29 cellular contexts compared by ENCODE assay signal in the genomic region with DNA sequence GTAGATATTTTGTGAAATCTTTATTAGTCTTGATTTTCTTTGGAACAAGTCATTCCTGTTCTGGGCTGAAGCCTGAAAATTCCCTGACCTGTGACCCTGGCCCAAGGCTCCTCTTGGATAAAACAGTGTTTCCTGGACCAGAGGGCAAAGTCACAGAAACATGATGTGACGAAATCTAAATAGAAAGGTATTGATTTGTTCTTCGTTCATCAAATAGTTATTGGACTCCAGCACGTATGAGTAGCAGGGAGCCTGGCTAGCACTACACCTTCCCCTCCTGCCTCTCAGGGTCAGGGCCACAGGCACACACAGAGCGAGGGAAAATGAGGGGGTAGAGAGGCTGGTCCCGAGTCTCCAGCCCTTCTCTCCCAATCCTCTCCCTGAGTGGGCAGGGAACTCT. TPM values are rescaled to one million over a fixed set of nuclear protein-coding genes. Genes with fewer than 3 reads are reported as not detected.
"Had no signal": no experiment of that assay in that cellular context is flagged by ENCODE, and none has a peak within 500 bp of the region (broad histone marks: within the 10 kb centered on the region; RNA-seq: fewer than 3 reads in every experiment).

No MANE protein-coding gene starts in this region.

- H3K9me3 ChIP-seq: colonic mucosa, gastrocnemius medialis, heart left ventricle, left ventricle myocardium inferior, lower lobe of right lung, ovary, stomach, thyroid gland had no signal

- H3K27me3 ChIP-seq: colonic mucosa, gastrocnemius medialis, heart left ventricle, hepatocyte, ovary, stomach, thyroid gland had no signal

- H3K27ac Mint-ChIP-seq: dendritic cell treated with granulocyte-macrophage colony-stimulating factor and Interleukin-4, amounts not matched to agents 40 ng/mL and 50 ng/mL, for 4 days; endodermal cell; natural killer cell; stimulated activated effector memory CD8-positive, alpha-beta T cell treated with anti-CD3 and anti-CD28 coated beads, Interleukin-12 subunit alpha, Interleukin-12 subunit beta, amount 100 ng/mL, for 72 hours; type B pancreatic cell had no signal

- H3K4me3 Mint-ChIP-seq: dendritic cell treated with granulocyte-macrophage colony-stimulating factor and Interleukin-4, amounts not matched to agents 40 ng/mL and 50 ng/mL, for 4 days; endodermal cell; natural killer cell; stimulated activated effector memory CD8-positive, alpha-beta T cell treated with anti-CD3 and anti-CD28 coated beads, Interleukin-12 subunit alpha, Interleukin-12 subunit beta, amount 100 ng/mL, for 72 hours; type B pancreatic cell had no signal

- H3K4me1 Mint-ChIP-seq: natural killer cell had no signal

- H3K36me3 Mint-ChIP-seq: natural killer cell; stimulated activated effector memory CD8-positive, alpha-beta T cell treated with anti-CD3 and anti-CD28 coated beads, Interleukin-12 subunit alpha, Interleukin-12 subunit beta, amount 100 ng/mL, for 72 hours; type B pancreatic cell had no signal

- H3K36me3 ChIP-seq: colonic mucosa, gastrocnemius medialis, heart left ventricle, left ventricle myocardium inferior, lower lobe of right lung, ovary, stomach, thyroid gland had no signal

- DNase-seq: colonic mucosa; effector CD8-positive, alpha-beta T cell; endodermal cell; foreskin fibroblast; gastrocnemius medialis; heart left ventricle; left cardiac atrium; left ventricle myocardium inferior; lower lobe of right lung; natural killer cell; occipital lobe; stimulated activated CD4-positive, alpha-beta T cell treated with anti-CD3 and anti-CD28 coated beads, Interleukin-2, amount 100 ng/mL, for 24 hours; stimulated activated CD4-positive, alpha-beta T cell treated with anti-CD3 and anti-CD28 coated beads, Interleukin-4, amount 100 ng/mL, for 24 hours; stimulated activated naive CD4-positive, alpha-beta T cell treated with Interleukin-2 at 50 U/mL for 16 hours; stomach; thyroid gland had no signal

- FAIRE-seq: islet of Langerhans had no signal

- H3K27ac ChIP-seq: colonic mucosa, epithelial cell of prostate, gastrocnemius medialis, heart left ventricle, hepatocyte, left ventricle myocardium inferior, lower lobe of right lung, ovary, stomach, thyroid gland had no signal

- H3K9me3 Mint-ChIP-seq: dendritic cell treated with granulocyte-macrophage colony-stimulating factor and Interleukin-4, amounts not matched to agents 40 ng/mL and 50 ng/mL, for 4 days; endodermal cell; natural killer cell; stimulated activated effector memory CD8-positive, alpha-beta T cell treated with anti-CD3 and anti-CD28 coated beads, Interleukin-12 subunit alpha, Interleukin-12 subunit beta, amount 100 ng/mL, for 72 hours; type B pancreatic cell had no signal

- ATAC-seq: esophagus mucosa; gastrocnemius medialis; heart left ventricle; left cardiac atrium; lower lobe of right lung; natural killer cell; sciatic nerve; stimulated activated effector memory CD8-positive, alpha-beta T cell treated with anti-CD3 and anti-CD28 coated beads, Interleukin-12 subunit alpha, Interleukin-12 subunit beta, amount 100 ng/mL, for 72 hours had no signal

- H3K4me3 ChIP-seq: colonic mucosa, gastrocnemius medialis, heart left ventricle, hepatocyte, left ventricle myocardium inferior, lower lobe of right lung, ovary, stomach, thyroid gland had no signal

- H3K4me1 ChIP-seq: colonic mucosa had no signal

RNA-seq across cellular contexts. Expression of a gene that starts 1.7 kb away (rescaled TPM):
- total RNA-seq: endodermal cell, esophagus mucosa, heart left ventricle, left cardiac atrium, left ventricle myocardium inferior, lower lobe of right lung, mesenteric fat pad, natural killer cell, occipital lobe, ovary, stomach, subcutaneous adipose tissue, temporal lobe, thyroid gland had no signal
- polyA plus RNA-seq: heart left ventricle, neural cell had no signal
